ENCODE assay signal across 22 cellular contexts in genomic region chr5:9054322-9054721, GRCh38.
"Had no signal": no experiment of that assay in that cellular context is flagged by ENCODE, and none has a peak within 500 bp of the region (broad histone marks: within the 10 kb centered on the region; RNA-seq: fewer than 3 reads in every experiment).

No MANE protein-coding gene starts in this region.

- H3K36me3 ChIP-seq: gastroesophageal sphincter, neutrophil, right lobe of liver, transverse colon, uterus, WERI-Rb-1 had no signal

- DNase-seq: activated CD4-positive, alpha-beta T cell treated with anti-CD3 and anti-CD28 coated beads for 1 hour; activated CD4-positive, alpha-beta T cell treated with anti-CD3 and anti-CD28 coated beads, Interleukin-2, amount 50 U/mL, for 1 hour; activated CD8-positive, alpha-beta T cell treated with anti-CD3 and anti-CD28 coated beads, Interleukin-2, amount 10 ng/mL, durations not matched to agents 7 days and 5 days; activated gamma-delta T cell treated with Interleukin-2 at 50 U/mL for 16 hours; anterior cingulate cortex; body of pancreas; effector CD4-positive, alpha-beta T cell; erythroblast; head of caudate nucleus; hypothalamus; left cardiac atrium; posterior cingulate gyrus; right lobe of liver; stimulated activated CD4-positive, alpha-beta T cell treated with anti-CD3 and anti-CD28 coated beads, Interleukin-15, amount 100 ng/mL, for 24 hours; transverse colon; uterus; WERI-Rb-1 had no signal

- H3K4me3 ChIP-seq: body of pancreas, gastroesophageal sphincter, right lobe of liver, skin epidermis, transverse colon, uterus had no signal

- H3K27me3 ChIP-seq: body of pancreas, gastroesophageal sphincter, neutrophil, right lobe of liver, transverse colon, uterus had no signal

- ATAC-seq: activated CD8-positive, alpha-beta T cell treated with anti-CD3 and anti-CD28 coated beads, Interleukin-2, amount 10 ng/mL, durations not matched to agents 7 days and 5 days; body of pancreas; gastroesophageal sphincter; left cardiac atrium; natural killer cell treated with Interleukin-12 subunit alpha and Interleukin-12 subunit beta and Interleukin-15 and Interleukin-18, amount 100 ng/mL, for 72 hours; right lobe of liver; stimulated activated memory B cell treated with anti-CD40 and anti-IgM and Interleukin-4, amounts not matched to agents 10 μg/mL and 1 μg/mL and 100 μg/mL, for 72 hours had no signal

- H3K27ac ChIP-seq: body of pancreas, gastroesophageal sphincter, neutrophil, right lobe of liver, transverse colon, uterus, WERI-Rb-1 had no signal

- H3K4me1 ChIP-seq: body of pancreas, gastroesophageal sphincter, right lobe of liver, uterus had no signal

- H3K9me3 ChIP-seq: body of pancreas, gastroesophageal sphincter, neutrophil, right lobe of liver, transverse colon, uterus had no signal
